ENCODE assay signal across 16 cellular contexts in genomic region chrX:19626230-19626629, GRCh38.
DNase-seq lines count a peak whose midpoint lies in the region; ATAC-seq and TF ChIP-seq lines count a peak whose summit lies in the region.
"Had no signal": no experiment of that assay in that cellular context is flagged by ENCODE, and none has a peak within 500 bp of the region (broad histone marks: within the 10 kb centered on the region; RNA-seq: fewer than 3 reads in every experiment).

No MANE protein-coding gene starts in this region.

- H3K9ac ChIP-seq in PC-3 (ENCODE audit: low read length) = peak overlapping the region; percentile 24; the same call in 1 of the 2 replicates
- H3K9ac ChIP-seq in trophoblast cell (ENCODE audit: low read length) = no peak overlapping the region
- H3K9ac ChIP-seq in endodermal cell (ENCODE audit: extremely low read depth, low read length, poor library complexity, severe bottlenecking) = no peak overlapping the region
- H3K9ac ChIP-seq: KMS-11 had no signal

- H3K27me3 Mint-ChIP-seq in activated naive CD4-positive, alpha-beta T cell treated with anti-CD3 and anti-CD28 coated beads, Interleukin-2, amount 10 ng/mL, durations not matched to agents 7 days and 5 days = no peaks in the 10 kb centered on the region
- H3K27me3 Mint-ChIP-seq in activated naive CD8-positive, alpha-beta T cell treated with anti-CD3 and anti-CD28 coated beads, Interleukin-2, amount 50 U/mL, for 24 hours = no peaks in the 10 kb centered on the region
- H3K27me3 Mint-ChIP-seq in endodermal cell (ENCODE audit: insufficient read depth) = no peaks in the 10 kb centered on the region
- H3K27me3 Mint-ChIP-seq: CD4-positive, CD25-positive, alpha-beta regulatory T cell had no signal

- H4K91ac ChIP-seq in trophoblast cell (ENCODE audit: low read depth, low read length) = peak overlapping the region; percentile 14

- ATAC-seq in PC-3 = no peak
- no peak for ATAC-seq in activated naive CD8-positive, alpha-beta T cell treated with anti-CD3 and anti-CD28 coated beads, Interleukin-2, amount 50 U/mL, for 24 hours

- H3K14ac ChIP-seq in trophoblast cell (ENCODE audit: low read length) = no peak overlapping the region

- H3K9me3 ChIP-seq in PC-3 (ENCODE audit: low read length) (no peaks in the 10 kb centered on the region), trophoblast cell (ENCODE audit: insufficient read depth, low read depth, low read length) (no peaks in the 10 kb centered on the region), endodermal cell (ENCODE audit: control insufficient read depth, low read length) (no peaks in the 10 kb centered on the region)
- H3K9me3 ChIP-seq: colonic mucosa, mucosa of descending colon, testis had no signal

- no CpG with 5 or more reads among the region's 4 CpGs for WGBS in trophoblast cell (ENCODE audit: extremely low coverage, insufficient coverage, insufficient read length)
- WGBS in endodermal cell (ENCODE audit: insufficient coverage in 1 of 2, insufficient read length in 1 of 2), 2 experiments = 96% methylated on average over 3 to 4 of the region's 4 CpGs

- TF ChIP-seq CTCF in PC-3 (conservative IDR thresholded peaks at IDR 0.05; ENCODE audit: low read depth, low read length) (no peak), GM13976 (IDR thresholded peaks at IDR 0.05; ENCODE audit: borderline replicate concordance, control extremely low read depth, extremely low read depth, insufficient read depth, missing control alignments) (no peak), endodermal cell (conservative IDR thresholded peaks at IDR 0.05) (no peak)

- no peak overlapping the region for H2BK12ac ChIP-seq in trophoblast cell (ENCODE audit: low read length)

- H3K4me1 Mint-ChIP-seq in activated naive CD4-positive, alpha-beta T cell treated with anti-CD3 and anti-CD28 coated beads, Interleukin-2, amount 10 ng/mL, durations not matched to agents 7 days and 5 days = peaks cover 64% of the 10 kb centered on the region
- H3K4me1 Mint-ChIP-seq in activated naive CD8-positive, alpha-beta T cell treated with anti-CD3 and anti-CD28 coated beads, Interleukin-2, amount 50 U/mL, for 24 hours = peaks cover 81% of the 10 kb centered on the region
- peaks cover 12% of the 10 kb centered on the region for H3K4me1 Mint-ChIP-seq in endodermal cell

- H3K27me3 ChIP-seq in PC-3 (ENCODE audit: low read length) (no peaks in the 10 kb centered on the region), trophoblast cell (ENCODE audit: insufficient read depth, low read length) (no peaks in the 10 kb centered on the region), endodermal cell (ENCODE audit: control insufficient read depth, insufficient read depth, low read length, poor library complexity, severe bottlenecking) (no peaks in the 10 kb centered on the region)
- H3K27me3 ChIP-seq: colonic mucosa, testis had no signal

- H3K4me3 ChIP-seq in PC-3 (ENCODE audit: low read length) = no peak overlapping the region
- H3K4me3 ChIP-seq in trophoblast cell (ENCODE audit: low read depth, low read length) = no peak overlapping the region
- H3K4me3 ChIP-seq in endodermal cell (ENCODE audit: low read length) = no peak overlapping the region
- H3K4me3 ChIP-seq: colonic mucosa, mucosa of descending colon, testis had no signal

- peaks cover 3% of the 10 kb centered on the region for H3F3A ChIP-seq in PC-3 (ENCODE audit: low read length, unreplicated experiment)

- intact Hi-C loops in PC-3 (cut with micrococcal nuclease) = loop anchor here (2.0 to 10.0 kb wide), 3 partner anchors 33 to 81 kb away; no protein-coding TSS in a partner anchor

- H3K36me3 ChIP-seq in PC-3 (ENCODE audit: low read depth, low read length) (no peaks in the 10 kb centered on the region), trophoblast cell (ENCODE audit: control insufficient read depth in 1 of 2, insufficient read depth in 2 of 2, low read length in 2 of 2) (peaks cover 2 to 3% of the 10 kb centered on the region in 2 experiments), endodermal cell (ENCODE audit: control insufficient read depth, insufficient read depth, low read length) (no peaks in the 10 kb centered on the region)
- H3K36me3 ChIP-seq: colonic mucosa had no signal

- no peak overlapping the region for H3K23ac ChIP-seq in trophoblast cell (ENCODE audit: low read length)

- H3K79me2 ChIP-seq in PC-3 (ENCODE audit: low read length) (no peaks in the 10 kb centered on the region), trophoblast cell (ENCODE audit: control insufficient read depth, insufficient read depth, low read length, poor library complexity) (peaks cover 2% of the 10 kb centered on the region)

- no peak overlapping the region for H2BK120ac ChIP-seq in trophoblast cell (ENCODE audit: insufficient read depth, low read length, poor library complexity)

- H3K4me1 ChIP-seq in PC-3 (ENCODE audit: insufficient read depth, low read length) (peaks cover 48% of the 10 kb centered on the region), trophoblast cell (ENCODE audit: control insufficient read depth in 1 of 2, insufficient read depth in 2 of 2, low read length in 2 of 2) (peaks cover 12 to 22% of the 10 kb centered on the region in 2 experiments), endodermal cell (ENCODE audit: control insufficient read depth, insufficient read depth, low read length) (no peaks in the 10 kb centered on the region)
- H3K4me1 ChIP-seq: colonic mucosa, testis had no signal

- H3K9me2 ChIP-seq in PC-3 (replicated peaks; ENCODE audit: low read length) = no peaks in the 10 kb centered on the region

- peaks cover 7% of the 10 kb centered on the region for H3K79me1 ChIP-seq in trophoblast cell (ENCODE audit: low read length)

- no peak overlapping the region for H2BK5ac ChIP-seq in trophoblast cell (ENCODE audit: low read depth, low read length, poor library complexity)

- H3K4me3 Mint-ChIP-seq in activated naive CD4-positive, alpha-beta T cell treated with anti-CD3 and anti-CD28 coated beads, Interleukin-2, amount 10 ng/mL, durations not matched to agents 7 days and 5 days = no peak overlapping the region
- H3K4me3 Mint-ChIP-seq in activated naive CD8-positive, alpha-beta T cell treated with anti-CD3 and anti-CD28 coated beads, Interleukin-2, amount 50 U/mL, for 24 hours = no peak overlapping the region
- no peak overlapping the region for H3K4me3 Mint-ChIP-seq in endodermal cell

- in situ Hi-C loops in GM13976 (cut with MboI; ENCODE audit: low sequenced_read_pairs, unreplicated experiment) = no loop called here

- BruUV-seq in PC-3 (replicated peaks; lab: Mats Ljungman, UMichigan) = no TSS peak

- no peaks in the 10 kb centered on the region for H4K20me1 ChIP-seq in PC-3 (ENCODE audit: low read length)

- H3K18ac ChIP-seq in trophoblast cell (ENCODE audit: low read length) = no peak overlapping the region

- H3K27ac Mint-ChIP-seq in activated naive CD4-positive, alpha-beta T cell treated with anti-CD3 and anti-CD28 coated beads, Interleukin-2, amount 10 ng/mL, durations not matched to agents 7 days and 5 days = peak overlapping the region; percentile 77
- H3K27ac Mint-ChIP-seq in activated naive CD8-positive, alpha-beta T cell treated with anti-CD3 and anti-CD28 coated beads, Interleukin-2, amount 50 U/mL, for 24 hours = peak overlapping the region; percentile 93
- no peak overlapping the region for H3K27ac Mint-ChIP-seq in endodermal cell

- H3K36me3 Mint-ChIP-seq in activated naive CD4-positive, alpha-beta T cell treated with anti-CD3 and anti-CD28 coated beads, Interleukin-2, amount 10 ng/mL, durations not matched to agents 7 days and 5 days = peaks cover 27% of the 10 kb centered on the region
- peaks cover 22% of the 10 kb centered on the region for H3K36me3 Mint-ChIP-seq in activated naive CD8-positive, alpha-beta T cell treated with anti-CD3 and anti-CD28 coated beads, Interleukin-2, amount 50 U/mL, for 24 hours (ENCODE audit: low read depth)
- no peaks in the 10 kb centered on the region for H3K36me3 Mint-ChIP-seq in endodermal cell (ENCODE audit: low read depth)

- H4K12ac ChIP-seq in trophoblast cell (ENCODE audit: low read depth, low read length) = no peak overlapping the region

- H4K8ac ChIP-seq in trophoblast cell (ENCODE audit: low read depth, low read length) = no peak overlapping the region

- H2AFZ ChIP-seq in PC-3 (ENCODE audit: low read length) (no peak overlapping the region), trophoblast cell (ENCODE audit: insufficient read depth, low read length, poor library complexity) (no peak overlapping the region)

- peak overlapping the region; percentile 41 for H3K4me2 ChIP-seq in PC-3 (ENCODE audit: low read length)
- no peak overlapping the region for H3K4me2 ChIP-seq in trophoblast cell (ENCODE audit: low read length)
- H3K4me2 ChIP-seq: KMS-11 had no signal

- CTCF ChIA-PET in activated naive CD4-positive, alpha-beta T cell treated with anti-CD3 and anti-CD28 coated beads, Interleukin-2, amount 10 ng/mL, durations not matched to agents 7 days and 5 days (lab: Charles Lee) = no interaction called here
- CTCF ChIA-PET in PC-3 (lab: Charles Lee) = no interaction called here

- H2AK5ac ChIP-seq in trophoblast cell (ENCODE audit: low read length) = no peak overlapping the region

- H3K27ac ChIP-seq in PC-3 (ENCODE audit: low read length) = peak overlapping the region; percentile 83
- no peak overlapping the region for H3K27ac ChIP-seq in trophoblast cell (ENCODE audit: low read depth, low read length)
- H3K27ac ChIP-seq in endodermal cell (ENCODE audit: low read depth, low read length) = no peak overlapping the region
- H3K27ac ChIP-seq: colonic mucosa, KMS-11, testis had no signal

- no peak for DNase-seq in activated naive CD4-positive, alpha-beta T cell treated with anti-CD3 and anti-CD28 coated beads, Interleukin-2, amount 10 ng/mL, durations not matched to agents 7 days and 5 days
- no peak for DNase-seq in activated naive CD4-positive, alpha-beta T cell (lab: John Stamatoyannopoulos, UW)
- DNase-seq in PC-3 = no peak
- no peak for DNase-seq in activated naive CD8-positive, alpha-beta T cell treated with anti-CD3 and anti-CD28 coated beads, Interleukin-2, amount 50 U/mL, for 24 hours
- DNase-seq in trophoblast cell = no peak
- no peak for DNase-seq in GM13976 (ENCODE audit: low spot score)
- DNase-seq in epidermal melanocyte (ENCODE audit: insufficient read length, low spot score) = no peak
- DNase-seq in endodermal cell = no peak
- DNase-seq: colonic mucosa; mucosa of descending colon; NCI-H1694 treated with DMSO at 0.1 percent for 48 hours; NCI-H69; stimulated activated naive CD4-positive, alpha-beta T cell; testis had no signal

- H3K4ac ChIP-seq in trophoblast cell (ENCODE audit: low read depth, low read length) = no peak overlapping the region

- POLR2A ChIA-PET in PC-3 (lab: Charles Lee; ENCODE audit: unreplicated experiment) = interaction anchor here (0.6 kb wide), 1 partner anchor 260 kb away, joined by 3 read pairs; no protein-coding TSS in a partner anchor

- no peaks in the 10 kb centered on the region for H3K9me3 Mint-ChIP-seq in activated naive CD4-positive, alpha-beta T cell treated with anti-CD3 and anti-CD28 coated beads, Interleukin-2, amount 10 ng/mL, durations not matched to agents 7 days and 5 days
- no peaks in the 10 kb centered on the region for H3K9me3 Mint-ChIP-seq in activated naive CD8-positive, alpha-beta T cell treated with anti-CD3 and anti-CD28 coated beads, Interleukin-2, amount 50 U/mL, for 24 hours
- H3K9me3 Mint-ChIP-seq in endodermal cell = peaks cover 60% of the 10 kb centered on the region
